ENCODE assay signal across 9 cellular contexts in the genomic region with DNA sequence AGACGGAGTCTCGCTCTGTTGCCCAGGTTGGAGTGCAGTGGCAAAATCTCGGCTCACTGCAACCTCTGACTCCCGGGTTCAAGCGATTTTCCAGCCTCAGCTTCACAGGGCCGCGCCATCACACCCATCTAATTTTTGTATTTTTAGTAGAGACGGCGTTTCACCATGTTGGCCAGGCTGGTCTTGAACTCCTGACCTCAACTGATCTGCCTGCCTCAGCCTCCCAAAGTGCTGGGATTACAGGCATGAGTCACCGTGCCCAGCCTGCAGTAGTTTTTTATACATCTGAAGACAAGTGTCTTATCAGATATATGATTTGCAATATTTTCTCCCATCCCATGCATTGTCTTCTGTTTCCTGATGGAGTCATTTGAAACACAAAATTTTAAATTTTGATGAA. TPM values are rescaled to one million over a fixed set of nuclear protein-coding genes. Genes with fewer than 3 reads are reported as not detected.
DNase-seq lines count a peak whose midpoint lies in the region; ATAC-seq, FAIRE-seq and TF ChIP-seq lines count a peak whose summit lies in the region.
"Not testable (repeated sequence)": the region's sequence is repeated elsewhere in the genome, so short reads cannot be mapped to it uniquely, and the experiment has no call there.
"Had no signal": no experiment of that assay in that cellular context is flagged by ENCODE, and none has a peak within 500 bp of the region (broad histone marks: within the 10 kb centered on the region; RNA-seq: fewer than 3 reads in every experiment).

No MANE protein-coding gene starts in this region.

- intact Hi-C loops in K562 (cut with micrococcal nuclease), result not testable (repeated sequence)

- TF ChIP-seq RAD21 in K562 (CRISPR knock-in tag; conservative IDR thresholded peaks at IDR 0.05 in 1 of 2, IDR thresholded peaks at IDR 0.05 in 1 of 2), result not testable (repeated sequence)

- not testable (repeated sequence) for FAIRE-seq in K562 (lab: Jason Lieb, UNC)

- H3K79me2 ChIP-seq in K562 (ENCODE audit: control insufficient read depth, insufficient read depth, low read length), result peaks cover 11% of the 10 kb centered on the region

- not testable (repeated sequence) for TF ChIP-seq EP300 in K562 (IDR thresholded peaks at IDR 0.05; ENCODE audit: low read length)

- POLR2A ChIA-PET in K562 (lab: Yijun Ruan, JAX), result not testable (repeated sequence)

- H2AFZ ChIP-seq in K562 (ENCODE audit: low read depth, low read length), result not testable (repeated sequence)

- not testable (repeated sequence) for H3K9me1 ChIP-seq in K562 (ENCODE audit: control insufficient read depth, insufficient read depth, low read length)

- not testable (repeated sequence) for H3K36me3 ChIP-seq in K562 (ENCODE audit: control insufficient read depth, insufficient read depth, low read length)

- WGBS in K562 (ENCODE audit: insufficient coverage, low coverage, missing lambda C conversion rate), result 61% methylated on average over 10 of the region's 10 CpGs

- not testable (repeated sequence) for H3K27ac ChIP-seq in K562 (ENCODE audit: extremely low read depth, low read depth, low read length)

- not testable (repeated sequence) for H3K9me3 ChIP-seq in K562 (replicated peaks; ENCODE audit: control insufficient read depth, insufficient read depth, low read depth, low read length)

- H3K4me1 ChIP-seq in K562 (replicated peaks in 1 of 2; ENCODE audit: control insufficient read depth in 2 of 2, insufficient read depth in 2 of 2, low read length in 2 of 2), result peaks cover 17 to 33% of the 10 kb centered on the region in 2 experiments; a peak in 4 of 5 replicates

- CTCF ChIA-PET in K562 (lab: Yijun Ruan, JAX; ENCODE audit: low intra/inter-chr PET ratio), result not testable (repeated sequence)

- not testable (repeated sequence) for H3K9ac ChIP-seq in K562 (ENCODE audit: insufficient read depth in 1 of 2, low read depth in 2 of 2, low read length in 2 of 2)

- not testable (repeated sequence) for TF ChIP-seq CTCF in K562 (IDR thresholded peaks at IDR 0.05 in 2 of 3, conservative IDR thresholded peaks at IDR 0.05 in 1 of 3; ENCODE audit: insufficient read depth in 2 of 3, low read depth in 1 of 3, low read length in 3 of 3)

- not testable (repeated sequence) for H3K4me3 ChIP-seq in K562

- not testable (repeated sequence) for ATAC-seq in K562

- not testable (repeated sequence) for DNase-seq in K562 (ENCODE audit: extremely low read depth in 1 of 4, low spot score in 3 of 4)

- not testable (repeated sequence) for TF ChIP-seq POLR2A in K562 (conservative IDR thresholded peaks at IDR 0.05)

- H3K4me2 ChIP-seq in K562 (ENCODE audit: insufficient read depth, low read length), result not testable (repeated sequence)

- BruUV-seq in K562 (replicated peaks; lab: Mats Ljungman, UMichigan), result not testable (repeated sequence)

- H3K27me3 ChIP-seq in K562 (ENCODE audit: control insufficient read depth in 2 of 2, insufficient read depth in 2 of 2, low read length in 2 of 2), result not testable (repeated sequence)

- in situ Hi-C loops in K562 (cut with MboI), result not testable (repeated sequence)

- not testable (repeated sequence) for H4K20me1 ChIP-seq in K562 (replicated peaks; ENCODE audit: control insufficient read depth, insufficient read depth, low read length)

TF ChIP-seq in K562, 482 proteins besides CTCF, POLR2A, EP300 and RAD21:
- TF ChIP-seq BCOR (IDR thresholded peaks at IDR 0.05) (peak; percentile 59; the same call in 1 of the 2 replicates), SMARCA4 (IDR thresholded peaks at IDR 0.05) (peak; percentile 41; the same call in 1 of the 2 replicates), CBFA2T3 (IDR thresholded peaks at IDR 0.05) (0 out of 2 replicates have a peak, but pooled peaks have one; percentile 8), ARID1B (IDR thresholded peaks at IDR 0.05) (peak; percentile 58; the same call in 1 of the 2 replicates), DPF2 (IDR thresholded peaks at IDR 0.05) (peak; percentile 27; the same call in 1 of the 2 replicates), JUND (IDR thresholded peaks at IDR 0.05; ENCODE audit: borderline replicate concordance, low read depth, low read length) (peak; percentile 35; the same call in 1 of the 2 replicates), JUND (tag; IDR thresholded peaks at IDR 0.05; ENCODE audit: borderline replicate concordance, low read depth, low read length) (peak; percentile 24; the same call in 1 of the 3 replicates)
- TF ChIP-seq, protein P1, sequence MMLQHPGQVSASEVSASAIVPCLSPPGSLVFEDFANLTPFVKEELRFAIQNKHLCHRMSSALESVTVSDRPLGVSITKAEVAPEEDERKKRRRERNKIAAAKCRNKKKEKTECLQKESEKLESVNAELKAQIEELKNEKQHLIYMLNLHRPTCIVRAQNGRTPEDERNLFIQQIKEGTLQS (IDR thresholded peaks at IDR 0.05), result peak; percentile 74
- TF ChIP-seq, protein P1 (CRISPR knock-in tag; conservative IDR thresholded peaks at IDR 0.05), result not testable (repeated sequence)

RNA-seq across cellular contexts. Expression of a gene that starts 6.5 kb away (rescaled TPM):
- 103 and 181 TPM in 2 replicates for total RNA-seq in K562 (2011; cell fraction: chromatin; rRNA removed; ENCODE audit: low replicate concordance)
- total RNA-seq in K562 (2011; cell fraction: nucleolus; rRNA removed), result 53.9 and 79.2 TPM in 2 replicates
- 96.2 and 106 TPM in 2 replicates for total RNA-seq in K562 (2011; cell fraction: nucleoplasm; rRNA removed)
- total RNA-seq in K562 (2014; rRNA removed), result 90.3 and 90.7 TPM in 2 replicates
- total RNA-seq in K562 (2014; rRNA removed; fragmentation: Illumina TruSeq; extraction: Trizol), result 80.3 and 96.1 TPM in 2 replicates
- 68.9 and 78.4 TPM in 2 replicates for total RNA-seq in K562 (2015; rRNA removed; fragmentation: Illumina TruSeq; extraction: Trizol)
- 384 and 454 TPM in 2 replicates for total RNA-seq in K562 (2021)
- polyA plus RNA-seq in K562 (2011; rRNA removed), result 135 and 147 TPM in 2 replicates
- polyA plus RNA-seq in K562 (2011; cell fraction: cytosol; rRNA removed), result 19.4 and 46.5 TPM in 2 replicates
- polyA plus RNA-seq in K562 (2011; cell fraction: nucleus; rRNA removed), result 41.5 and 53.7 TPM in 2 replicates
- 595 and 725 TPM in 2 replicates for polyA plus RNA-seq in K562 (2012)
- 711 and 815 TPM in 2 replicates for polyA plus RNA-seq in K562 (2014; fragmentation: Illumina TruSeq; extraction: Trizol)
- polyA plus RNA-seq in K562 (2014; fragmentation: Nextera tagmentation; extraction: Ambion mirVana), result 100 to 1,000 TPM in 1 of 2 experiments, 10 to 100 TPM in 1; 87.2 to 141 TPM
- 331 and 380 TPM in 2 replicates for polyA plus RNA-seq in K562 (2014; rRNA removed)
- 117 and 146 TPM in 2 replicates for polyA minus RNA-seq in K562 (2011; rRNA and poly(A)+ RNA removed)
- 105 and 106 TPM in 2 replicates for polyA minus RNA-seq in K562 (2011; cell fraction: cytosol; rRNA and poly(A)+ RNA removed)
- 31.2 and 52.8 TPM in 2 replicates for polyA minus RNA-seq in K562 (2011; cell fraction: nucleus; rRNA and poly(A)+ RNA removed)

RNA-seq across cellular contexts. Expression of a gene that starts 38.7 kb away (rescaled TPM):
- 11.3 and 87.8 TPM in 2 replicates for total RNA-seq in K562 (2011; cell fraction: chromatin; rRNA removed; ENCODE audit: low replicate concordance)
- 10.7 and 21.2 TPM in 2 replicates for total RNA-seq in K562 (2011; cell fraction: nucleolus; rRNA removed)
- total RNA-seq in K562 (2011; cell fraction: nucleoplasm; rRNA removed), result 28.6 and 33.8 TPM in 2 replicates
- total RNA-seq in K562 (2014; rRNA removed) (107 and 116 TPM in 2 replicates), K562 (2014; rRNA removed; fragmentation: Illumina TruSeq; extraction: Trizol) (182 and 209 TPM in 2 replicates), K562 (2015; rRNA removed; fragmentation: Illumina TruSeq; extraction: Trizol) (54.3 and 56.3 TPM in 2 replicates), K562 (2021) (101 and 104 TPM in 2 replicates)
- polyA plus RNA-seq in K562 (2011; rRNA removed) (104 and 197 TPM in 2 replicates), K562 (2014; fragmentation: Illumina TruSeq; extraction: Trizol) (183 and 258 TPM in 2 replicates), K562 (2014; fragmentation: Nextera tagmentation; extraction: Ambion mirVana) (100 to 1,000 TPM; 110 to 156 TPM), K562 (2014; rRNA removed) (124 and 137 TPM in 2 replicates)
- polyA plus RNA-seq in K562 (2011; cell fraction: cytosol; rRNA removed), result 25.0 and 35.1 TPM in 2 replicates
- polyA plus RNA-seq in K562 (2011; cell fraction: nucleus; rRNA removed), result 20.7 and 23.5 TPM in 2 replicates
- 22.3 and 42.9 TPM in 2 replicates for polyA plus RNA-seq in K562 (2012)
- polyA minus RNA-seq in K562 (2011; rRNA and poly(A)+ RNA removed), result 106 and 117 TPM in 2 replicates
- polyA minus RNA-seq in K562 (2011; cell fraction: cytosol; rRNA and poly(A)+ RNA removed), result 22.3 and 41.9 TPM in 2 replicates
- polyA minus RNA-seq in K562 (2011; cell fraction: nucleus; rRNA and poly(A)+ RNA removed), result 10.1 and 16.6 TPM in 2 replicates
- total RNA-seq: A172, A673, B cell, Caco-2, Calu3 had no signal
- polyA plus RNA-seq: A549, AG04450, BJ had no signal

RNA-seq across cellular contexts. Expression of a gene that starts 54.3 kb away (rescaled TPM):
- total RNA-seq in K562 (2011; cell fraction: chromatin; rRNA removed; ENCODE audit: low replicate concordance), result 9.3 and 20.1 TPM in 2 replicates
- 6.6 and 6.7 TPM in 2 replicates for total RNA-seq in K562 (2011; cell fraction: nucleolus; rRNA removed)
- 8.8 and 9.2 TPM in 2 replicates for total RNA-seq in K562 (2011; cell fraction: nucleoplasm; rRNA removed)
- total RNA-seq in K562 (2014; rRNA removed), result 16.2 and 16.7 TPM in 2 replicates
- 16.2 and 18.4 TPM in 2 replicates for total RNA-seq in K562 (2014; rRNA removed; fragmentation: Illumina TruSeq; extraction: Trizol)
- 22.4 and 22.9 TPM in 2 replicates for total RNA-seq in K562 (2015; rRNA removed; fragmentation: Illumina TruSeq; extraction: Trizol)
- total RNA-seq in K562 (2021), result 12.2 and 12.5 TPM in 2 replicates
- polyA plus RNA-seq in K562 (2011; rRNA removed), result 14.2 and 16.3 TPM in 2 replicates
- 8.2 and 12.4 TPM in 2 replicates for polyA plus RNA-seq in K562 (2011; cell fraction: cytosol; rRNA removed)
- 10.3 and 14.4 TPM in 2 replicates for polyA plus RNA-seq in K562 (2011; cell fraction: nucleus; rRNA removed)
- 8.9 and 10.4 TPM in 2 replicates for polyA plus RNA-seq in K562 (2012)
- polyA plus RNA-seq in K562 (2014; fragmentation: Illumina TruSeq; extraction: Trizol), result 17.2 and 20.0 TPM in 2 replicates
- 10 to 100 TPM in 1 of 2 experiments, 1 to 10 TPM in 1; 5.6 to 12.8 TPM for polyA plus RNA-seq in K562 (2014; fragmentation: Nextera tagmentation; extraction: Ambion mirVana)
- 17.2 and 18.4 TPM in 2 replicates for polyA plus RNA-seq in K562 (2014; rRNA removed)
- 23.2 and 23.8 TPM in 2 replicates for polyA minus RNA-seq in K562 (2011; rRNA and poly(A)+ RNA removed)
- polyA minus RNA-seq in K562 (2011; cell fraction: cytosol; rRNA and poly(A)+ RNA removed), result 5.8 and 8.6 TPM in 2 replicates
- polyA minus RNA-seq in K562 (2011; cell fraction: nucleus; rRNA and poly(A)+ RNA removed), result 5.1 and 8.1 TPM in 2 replicates
